Comparison of ENCODE assay signal across 16 cellular contexts in the genomic region with DNA sequence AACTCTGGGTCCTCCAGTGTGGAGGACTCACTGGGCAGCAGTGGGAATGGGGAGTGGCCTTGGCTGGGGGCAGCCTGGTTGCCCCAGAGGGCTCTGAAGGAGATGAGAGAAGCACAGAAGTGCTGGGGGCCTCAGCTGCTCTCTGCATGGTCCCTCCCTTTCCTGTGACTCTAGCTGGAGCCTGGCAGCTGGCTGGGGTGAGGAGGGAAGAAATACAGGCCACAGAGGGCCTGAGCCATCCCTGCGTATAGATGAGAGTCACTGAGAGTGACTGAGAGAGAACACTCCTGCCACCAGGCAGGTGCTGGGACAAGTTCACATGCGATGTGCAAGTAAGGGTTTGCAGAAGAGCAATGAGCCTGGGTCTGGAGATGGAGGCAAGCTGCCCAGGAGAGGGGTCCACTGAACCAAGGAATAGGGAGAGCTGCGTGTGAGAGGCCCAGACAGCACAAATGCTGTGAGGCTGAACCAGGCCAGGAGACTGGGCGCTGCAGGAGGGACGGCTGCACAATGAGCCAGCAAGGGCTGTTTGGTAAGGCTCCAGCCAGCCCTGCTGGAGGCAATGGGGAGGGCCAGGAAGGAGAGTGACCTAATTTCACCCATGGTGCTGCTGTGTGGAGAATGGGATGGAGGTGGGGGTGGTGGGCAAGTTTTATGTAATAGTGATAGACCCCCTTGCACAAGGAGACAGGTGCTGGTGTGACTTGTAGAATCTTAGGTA.
DNase-seq lines count a peak whose midpoint lies in the region; ATAC-seq and TF ChIP-seq lines count a peak whose summit lies in the region.
"Had no signal": no experiment of that assay in that cellular context is flagged by ENCODE, and none has a peak within 500 bp of the region (broad histone marks: within the 10 kb centered on the region; RNA-seq: fewer than 3 reads in every experiment).

No MANE protein-coding gene starts in this region.

- H3K4me1 Mint-ChIP-seq in stimulated activated naive CD8-positive, alpha-beta T cell treated with anti-CD3 and anti-CD28 coated beads, Interleukin-15, amount 100 ng/mL, for 72 hours, result no peaks in the 10 kb centered on the region
- H3K4me1 Mint-ChIP-seq: activated CD4-positive, alpha-beta memory T cell treated with anti-CD3 and anti-CD28 coated beads, Interleukin-2, amount 10 ng/mL, durations not matched to agents 7 days and 5 days had no signal

- H3K9me3 ChIP-seq in aorta (ENCODE audit: control insufficient read depth, low read length), result no peaks in the 10 kb centered on the region
- H3K9me3 ChIP-seq: neutrophil, SJSA1 had no signal

- 19 to 21% methylated on average over 5 of the region's 5 CpGs for WGBS in aorta, 2 donors

- DNase-seq in stimulated activated naive CD8-positive, alpha-beta T cell treated with anti-CD3 and anti-CD28 coated beads, Interleukin-15, amount 100 ng/mL, for 72 hours, result no peak
- DNase-seq in stimulated activated naive CD8-positive, alpha-beta T cell treated with anti-CD3 and anti-CD28 coated beads, Interleukin-15, Interleukin-2, amounts not matched to agents 100 U/mL and 50 U/mL, for 24 hours, result no peak
- DNase-seq in choroid plexus epithelial cell (ENCODE audit: low read depth) (peak; percentile 30), mucosa of gallbladder (ENCODE audit: low spot score) (peak; percentile 25), aorta (peak; percentile 64 to 81), SK-N-DZ (ENCODE audit: low spot score) (no peak), islet precursor cell (no peak), NCI-H510A treated with DMSO at 0.1 percent for 48 hours (lab: John Stamatoyannopoulos, UW) (no peak)
- DNase-seq: activated CD4-positive, alpha-beta memory T cell treated with anti-CD3 and anti-CD28 coated beads, Interleukin-2, amount 10 ng/mL, durations not matched to agents 7 days and 5 days; mesenchymal stem cell; NCI-H1436 treated with DMSO at 0.1 percent for 48 hours; stimulated activated CD4-positive, alpha-beta T cell treated with anti-CD3 and anti-CD28 coated beads, Interleukin-12 subunit alpha, Interleukin-12 subunit beta, amount 100 ng/mL, for 4 hours had no signal

- no peaks in the 10 kb centered on the region for H3K27me3 Mint-ChIP-seq in stimulated activated naive CD8-positive, alpha-beta T cell treated with anti-CD3 and anti-CD28 coated beads, Interleukin-15, amount 100 ng/mL, for 72 hours
- H3K27me3 Mint-ChIP-seq: activated CD4-positive, alpha-beta memory T cell treated with anti-CD3 and anti-CD28 coated beads, Interleukin-2, amount 10 ng/mL, durations not matched to agents 7 days and 5 days had no signal

- intact Hi-C loops in aorta (cut with DNase I), result no loop called here

- ATAC-seq in stimulated activated naive CD8-positive, alpha-beta T cell treated with anti-CD3 and anti-CD28 coated beads, Interleukin-15, amount 100 ng/mL, for 72 hours, result no peak
- no peak for ATAC-seq in stimulated activated naive CD8-positive, alpha-beta T cell treated with anti-CD3 and anti-CD28 coated beads, Interleukin-15, Interleukin-2, amounts not matched to agents 100 U/mL and 50 U/mL, for 24 hours
- ATAC-seq in aorta (ENCODE audit: low FRiP score), result peak; percentile 63
- ATAC-seq: K562 had no signal

- peak overlapping the region; percentile 35 to 48 for H3K27ac Mint-ChIP-seq in stimulated activated naive CD8-positive, alpha-beta T cell treated with anti-CD3 and anti-CD28 coated beads, Interleukin-15, amount 100 ng/mL, for 72 hours
- H3K27ac Mint-ChIP-seq: activated CD4-positive, alpha-beta memory T cell treated with anti-CD3 and anti-CD28 coated beads, Interleukin-2, amount 10 ng/mL, durations not matched to agents 7 days and 5 days; activated T-helper 1 cell treated with anti-CD3 and anti-CD28 coated beads, Interleukin-12 subunit alpha, Interleukin-12 subunit beta, Interleukin-2, Interleukin-4 antibody, amounts not matched to agents 30 ng/mL and 10 ng/mL and 1 ng/mL, durations not matched to agents 14 hours and 24 hours and 36 hours had no signal

- no peak overlapping the region for H3K27ac ChIP-seq in aorta (ENCODE audit: low read depth in 1 of 2, low read length in 2 of 2)
- H3K27ac ChIP-seq: neutrophil, SJSA1 had no signal

- H3K36me3 ChIP-seq in aorta (ENCODE audit: control insufficient read depth in 1 of 2, insufficient read depth in 2 of 2, low read length in 1 of 2), result no peaks in the 10 kb centered on the region
- H3K36me3 ChIP-seq: neutrophil, SJSA1 had no signal

- H3K9me3 Mint-ChIP-seq in stimulated activated naive CD8-positive, alpha-beta T cell treated with anti-CD3 and anti-CD28 coated beads, Interleukin-15, amount 100 ng/mL, for 72 hours, result no peaks in the 10 kb centered on the region
- H3K9me3 Mint-ChIP-seq: activated CD4-positive, alpha-beta memory T cell treated with anti-CD3 and anti-CD28 coated beads, Interleukin-2, amount 10 ng/mL, durations not matched to agents 7 days and 5 days; activated T-helper 1 cell treated with anti-CD3 and anti-CD28 coated beads, Interleukin-12 subunit alpha, Interleukin-12 subunit beta, Interleukin-2, Interleukin-4 antibody, amounts not matched to agents 30 ng/mL and 10 ng/mL and 1 ng/mL, durations not matched to agents 14 hours and 24 hours and 36 hours had no signal

- H3K4me3 Mint-ChIP-seq in stimulated activated naive CD8-positive, alpha-beta T cell treated with anti-CD3 and anti-CD28 coated beads, Interleukin-15, amount 100 ng/mL, for 72 hours, result no peak overlapping the region
- H3K4me3 Mint-ChIP-seq: activated CD4-positive, alpha-beta memory T cell treated with anti-CD3 and anti-CD28 coated beads, Interleukin-2, amount 10 ng/mL, durations not matched to agents 7 days and 5 days; activated T-helper 1 cell treated with anti-CD3 and anti-CD28 coated beads, Interleukin-12 subunit alpha, Interleukin-12 subunit beta, Interleukin-2, Interleukin-4 antibody, amounts not matched to agents 30 ng/mL and 10 ng/mL and 1 ng/mL, durations not matched to agents 14 hours and 24 hours and 36 hours had no signal

- no peak for TF ChIP-seq CTCF in choroid plexus epithelial cell (conservative IDR thresholded peaks at IDR 0.05; ENCODE audit: low read depth, low read length)

- no peaks in the 10 kb centered on the region for H3K4me1 ChIP-seq in aorta (ENCODE audit: control insufficient read depth in 1 of 2, insufficient read depth in 2 of 2, low read length in 2 of 2)
- H3K4me1 ChIP-seq: SJSA1 had no signal

- H3K4me3 ChIP-seq in choroid plexus epithelial cell (ENCODE audit: low read depth, low read length), result no peak overlapping the region
- H3K4me3 ChIP-seq in aorta (ENCODE audit: low read length in 2 of 2), result no peak overlapping the region
- H3K4me3 ChIP-seq: K562, SJSA1 had no signal

- H3K27me3 ChIP-seq in aorta (ENCODE audit: control insufficient read depth in 1 of 2, insufficient read depth in 2 of 2, low read length in 1 of 2), result no peaks in the 10 kb centered on the region
- H3K27me3 ChIP-seq: neutrophil, SJSA1 had no signal

Comparison
In these comparisons a context has a peak if more than half of its experiments do, and no peak if none do; other contexts are left out.
1. DNase-seq: peak in choroid plexus epithelial cell (single experiment), mucosa of gallbladder (single experiment) and aorta (2 of 2); none in stimulated activated naive CD8-positive, alpha-beta T cell treated with anti-CD3 and anti-CD28 coated beads, Interleukin-15, amount 100 ng/mL, for 72 hours (0 of 2), stimulated activated naive CD8-positive, alpha-beta T cell treated with anti-CD3 and anti-CD28 coated beads, Interleukin-15, Interleukin-2, amounts not matched to agents 100 U/mL and 50 U/mL, for 24 hours (single experiment), SK-N-DZ (single experiment), islet precursor cell (single experiment) and NCI-H510A treated with DMSO at 0.1 percent for 48 hours (single experiment).